In the genomic region with DNA sequence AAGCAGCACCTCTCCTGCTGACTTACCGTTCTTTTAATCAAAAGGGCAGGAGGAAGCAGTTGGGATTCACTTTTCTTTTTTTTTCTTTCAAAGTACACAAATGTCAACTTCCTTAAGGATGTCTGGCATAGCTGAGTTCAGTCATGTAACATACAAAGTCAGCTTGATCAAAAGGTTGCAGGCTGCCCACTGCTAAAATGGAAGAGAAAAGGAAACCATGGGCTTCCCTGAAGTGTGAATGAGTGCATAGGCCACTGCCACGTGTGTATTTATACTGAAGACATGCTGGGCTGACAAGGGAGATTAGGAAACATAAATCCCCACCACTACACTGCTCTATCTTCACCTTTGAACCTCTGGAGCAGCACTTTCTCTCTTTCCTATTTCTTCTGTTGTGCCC, we compare ENCODE assay signal across 11 cellular contexts.
"Had no signal": no experiment of that assay in that cellular context is flagged by ENCODE, and none has a peak within 500 bp of the region (broad histone marks: within the 10 kb centered on the region; RNA-seq: fewer than 3 reads in every experiment).

No MANE protein-coding gene starts in this region.

- DNase-seq: activated CD4-positive, alpha-beta T cell treated with anti-CD3 and anti-CD28 coated beads, Interleukin-2, amount 50 U/mL, for 1 hour; activated naive CD4-positive, alpha-beta T cell treated with anti-CD3 and anti-CD28 coated beads, Interleukin-2, amount 10 ng/mL, durations not matched to agents 7 days and 5 days; activated T-cell treated with anti-CD3 and anti-CD28 coated beads for 4 hours; dorsolateral prefrontal cortex; natural killer cell; stimulated activated CD4-positive, alpha-beta T cell treated with anti-CD3 and anti-CD28 coated beads, Interleukin-4, amount 100 ng/mL, for 4 hours; stimulated activated naive CD8-positive, alpha-beta T cell treated with anti-CD3 and anti-CD28 coated beads, Interleukin-15, amount 100 ng/mL, for 72 hours; T-helper 2 cell had no signal

- H3K36me3 Mint-ChIP-seq: activated naive CD4-positive, alpha-beta T cell treated with anti-CD3 and anti-CD28 coated beads, Interleukin-2, amount 10 ng/mL, durations not matched to agents 7 days and 5 days; natural killer cell had no signal

- H3K9me3 Mint-ChIP-seq: activated naive CD4-positive, alpha-beta T cell treated with anti-CD3 and anti-CD28 coated beads, Interleukin-2, amount 10 ng/mL, durations not matched to agents 7 days and 5 days; activated T-helper 2 cell treated with anti-CD3 and anti-CD28 coated beads, Interferon-gamma antibody, Interleukin-2, Interleukin-4, amounts not matched to agents 10 μg/mL and 5 μg/mL and 100 μg/mL, durations not matched to agents 14 hours and 24 hours and 36 hours; central memory CD8-positive, alpha-beta T cell; natural killer cell; stimulated activated naive CD8-positive, alpha-beta T cell treated with anti-CD3 and anti-CD28 coated beads, Interleukin-15, amount 100 ng/mL, for 72 hours had no signal

- H3K4me3 Mint-ChIP-seq: activated naive CD4-positive, alpha-beta T cell treated with anti-CD3 and anti-CD28 coated beads, Interleukin-2, amount 10 ng/mL, durations not matched to agents 7 days and 5 days; central memory CD8-positive, alpha-beta T cell; natural killer cell; stimulated activated naive CD8-positive, alpha-beta T cell treated with anti-CD3 and anti-CD28 coated beads, Interleukin-15, amount 100 ng/mL, for 72 hours had no signal

- H3K27ac Mint-ChIP-seq: activated naive CD4-positive, alpha-beta T cell treated with anti-CD3 and anti-CD28 coated beads, Interleukin-2, amount 10 ng/mL, durations not matched to agents 7 days and 5 days; activated T-helper 2 cell treated with anti-CD3 and anti-CD28 coated beads, Interferon-gamma antibody, Interleukin-2, Interleukin-4, amounts not matched to agents 10 μg/mL and 5 μg/mL and 100 μg/mL, durations not matched to agents 14 hours and 24 hours and 36 hours; natural killer cell had no signal

- H3K9me3 ChIP-seq: thoracic aorta had no signal

- H3K4me3 ChIP-seq: dorsolateral prefrontal cortex, thoracic aorta had no signal

- H3K27ac ChIP-seq: thoracic aorta had no signal

- H3K36me3 ChIP-seq: thoracic aorta had no signal

- H3K4me1 Mint-ChIP-seq: activated naive CD4-positive, alpha-beta T cell treated with anti-CD3 and anti-CD28 coated beads, Interleukin-2, amount 10 ng/mL, durations not matched to agents 7 days and 5 days had no signal

- ATAC-seq: natural killer cell; stimulated activated naive CD8-positive, alpha-beta T cell treated with anti-CD3 and anti-CD28 coated beads, Interleukin-15, amount 100 ng/mL, for 72 hours had no signal

- H3K27me3 Mint-ChIP-seq: activated naive CD4-positive, alpha-beta T cell treated with anti-CD3 and anti-CD28 coated beads, Interleukin-2, amount 10 ng/mL, durations not matched to agents 7 days and 5 days; central memory CD8-positive, alpha-beta T cell; stimulated activated naive CD8-positive, alpha-beta T cell treated with anti-CD3 and anti-CD28 coated beads, Interleukin-15, amount 100 ng/mL, for 72 hours had no signal

- H3K27me3 ChIP-seq: dorsolateral prefrontal cortex had no signal
